ENCODE assay signal across 8 cellular contexts in the genomic region with DNA sequence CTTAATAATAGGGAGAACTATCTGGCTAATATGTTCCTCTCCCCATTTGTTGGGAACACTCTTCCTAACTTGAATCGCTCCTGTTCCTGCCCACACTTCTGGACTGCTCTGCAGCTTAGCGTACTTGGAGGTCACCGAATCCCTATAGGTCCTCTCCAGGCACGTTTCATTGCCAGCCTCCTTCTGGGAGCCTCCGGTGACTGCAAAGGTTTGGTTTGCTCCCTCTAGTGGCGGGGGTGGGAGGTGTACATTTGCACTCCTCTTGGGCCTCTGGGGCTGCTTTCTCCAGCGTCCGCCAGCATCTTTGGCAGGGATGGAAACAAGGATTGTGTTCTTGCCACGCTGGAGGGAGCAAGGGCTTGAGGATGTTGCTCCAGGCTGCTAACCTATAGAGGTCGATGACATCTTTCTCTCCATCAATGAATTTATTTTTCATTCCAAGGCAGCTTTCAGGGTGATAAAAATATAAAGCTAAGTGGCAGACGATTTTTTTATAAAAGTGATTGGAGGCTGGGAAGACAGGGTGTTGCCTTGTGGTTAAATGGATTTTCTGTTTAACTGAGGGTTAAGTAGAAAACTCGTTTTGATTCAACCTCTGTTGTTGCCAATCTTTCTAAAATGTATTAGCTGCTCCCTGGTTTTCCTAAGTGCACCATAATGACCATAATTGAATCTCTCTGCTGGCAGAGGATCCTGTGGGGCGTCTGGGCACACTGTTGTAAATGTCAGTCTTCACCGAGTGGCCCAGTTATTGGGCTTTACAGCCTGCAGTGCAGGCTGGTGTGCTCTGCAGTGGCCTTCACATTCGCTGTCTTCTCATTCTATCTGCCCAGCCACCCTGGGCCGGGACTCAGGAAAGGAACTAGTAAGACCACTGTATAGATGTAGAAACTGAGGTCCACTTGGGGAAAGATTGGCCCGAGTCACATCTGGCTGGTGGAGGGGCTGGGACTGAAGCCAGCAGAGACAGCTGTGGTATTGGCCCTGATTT. TPM values are rescaled to one million over a fixed set of nuclear protein-coding genes. Genes with fewer than 3 reads are reported as not detected.
A peak's percentile ranks its signal among the peaks of the same experiment; 100 is the strongest.
DNase-seq lines count a peak whose midpoint lies in the region; ATAC-seq lines count a peak whose summit lies in the region.

No MANE protein-coding gene starts in this region.

- ATAC-seq in left ventricle myocardium superior (peak; percentile 50), GM21390 (IDR thresholded peaks at IDR 0.05; ENCODE audit: unreplicated experiment) (no peak), HG02973 (IDR thresholded peaks at IDR 0.05; ENCODE audit: unreplicated experiment) (no peak)

- intact Hi-C loops in left ventricle myocardium superior (cut with micrococcal nuclease): no loop called here

- in situ Hi-C loops in SK-MEL-5 (cut with HindIII; ENCODE audit: low pct_unique_long_range_greater_than_20kb, low sequenced_read_pairs): no loop called here

- DNase-seq in D341Med (ENCODE audit: low spot score) (peak; percentile 82), HT1080 (ENCODE audit: low read depth) (peak; percentile 30), SK-MEL-5 (ENCODE audit: low read depth, low spot score) (peak; percentile 85), left ventricle myocardium superior (peak; percentile 56)
- DNase-seq in activated naive CD4-positive, alpha-beta T cell treated with Interleukin-2 at 50 U/mL for 16 hours: peak; percentile 60
- DNase-seq in stimulated activated CD4-positive, alpha-beta T cell treated with anti-CD3 and anti-CD28 coated beads, Interleukin-15, amount 100 ng/mL, for 24 hours: peak; percentile 79

RNA-seq across cellular contexts. Expression of a gene that starts 48.9 kb away (rescaled TPM):
- total RNA-seq in HT1080 (2014; rRNA removed; shearing (Covaris generic)): not detected in 2 replicates
- polyA plus RNA-seq in HT1080 (2015; cell fraction: cytosol; rRNA removed): 0.37 and 0.44 TPM in 2 replicates
- 0.23 and 0.26 TPM in 2 replicates for polyA plus RNA-seq in HT1080 (2015; cell fraction: nucleus; rRNA removed)
- total RNA-seq in SK-MEL-5 (2014; rRNA removed; shearing (Covaris generic)): not detected in 2 replicates
- polyA plus RNA-seq in SK-MEL-5 (2015; cell fraction: cytosol; rRNA removed): 0.52 and 0.90 TPM in 2 replicates
- 0.39 TPM in 1 of 2 replicates, not detected in the other for polyA plus RNA-seq in SK-MEL-5 (2015; cell fraction: nucleus; rRNA removed)
- total RNA-seq in left ventricle myocardium superior: 94.6 TPM

Comparison
In these comparisons a context has a peak if more than half of its experiments do, and no peak if none do; other contexts are left out.
1. DNase-seq: peak in every context shown above with its lines; median percentile 85 in SK-MEL-5; 82 in D341Med; 79 in stimulated activated CD4-positive, alpha-beta T cell treated with anti-CD3 and anti-CD28 coated beads, Interleukin-15, amount 100 ng/mL, for 24 hours; 60 in activated naive CD4-positive, alpha-beta T cell treated with Interleukin-2 at 50 U/mL for 16 hours; 56 in left ventricle myocardium superior; 30 in HT1080.
2. RNA of a gene that starts 48.9 kb away (total RNA-seq): 94.6 TPM in left ventricle myocardium superior (single experiment); not detected in HT1080 and not detected in SK-MEL-5; every median in the first group is over 10 times any median in the second.